Comparison of ENCODE assay signal across 1 cellular context in the genomic region with DNA sequence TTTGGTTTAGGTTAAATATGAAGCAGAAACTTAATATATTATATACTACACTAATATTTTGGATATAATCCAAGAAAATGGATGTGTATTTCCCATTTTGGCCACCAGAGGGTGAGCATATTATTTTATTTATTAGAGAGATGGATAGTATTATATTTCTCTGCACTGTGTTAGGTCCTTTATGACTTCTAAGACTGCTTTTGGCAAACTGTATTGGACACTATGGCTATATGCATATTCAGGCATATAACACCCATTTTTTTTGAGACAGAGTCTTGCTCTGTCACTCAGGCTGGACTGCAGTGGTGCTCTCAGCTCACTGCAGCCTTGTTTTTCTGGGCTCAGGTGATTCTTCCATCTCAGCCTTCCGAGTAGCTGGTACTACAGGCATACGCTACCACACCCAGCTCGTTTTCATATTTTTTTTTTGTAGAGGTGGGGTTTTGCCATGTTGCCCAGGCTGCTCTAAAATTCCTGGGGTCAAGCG.
TF ChIP-seq lines count a peak whose summit lies in the region.

No MANE protein-coding gene starts in this region.

TF ChIP-seq in HCT116, 20 proteins besides CTCF, POLR2A, EP300 and RAD21:
- TF ChIP-seq JUND (IDR thresholded peaks at IDR 0.05) (no peak), ZFX (IDR thresholded peaks at IDR 0.05) (no peak)
- TF ChIP-seq, protein P1, sequence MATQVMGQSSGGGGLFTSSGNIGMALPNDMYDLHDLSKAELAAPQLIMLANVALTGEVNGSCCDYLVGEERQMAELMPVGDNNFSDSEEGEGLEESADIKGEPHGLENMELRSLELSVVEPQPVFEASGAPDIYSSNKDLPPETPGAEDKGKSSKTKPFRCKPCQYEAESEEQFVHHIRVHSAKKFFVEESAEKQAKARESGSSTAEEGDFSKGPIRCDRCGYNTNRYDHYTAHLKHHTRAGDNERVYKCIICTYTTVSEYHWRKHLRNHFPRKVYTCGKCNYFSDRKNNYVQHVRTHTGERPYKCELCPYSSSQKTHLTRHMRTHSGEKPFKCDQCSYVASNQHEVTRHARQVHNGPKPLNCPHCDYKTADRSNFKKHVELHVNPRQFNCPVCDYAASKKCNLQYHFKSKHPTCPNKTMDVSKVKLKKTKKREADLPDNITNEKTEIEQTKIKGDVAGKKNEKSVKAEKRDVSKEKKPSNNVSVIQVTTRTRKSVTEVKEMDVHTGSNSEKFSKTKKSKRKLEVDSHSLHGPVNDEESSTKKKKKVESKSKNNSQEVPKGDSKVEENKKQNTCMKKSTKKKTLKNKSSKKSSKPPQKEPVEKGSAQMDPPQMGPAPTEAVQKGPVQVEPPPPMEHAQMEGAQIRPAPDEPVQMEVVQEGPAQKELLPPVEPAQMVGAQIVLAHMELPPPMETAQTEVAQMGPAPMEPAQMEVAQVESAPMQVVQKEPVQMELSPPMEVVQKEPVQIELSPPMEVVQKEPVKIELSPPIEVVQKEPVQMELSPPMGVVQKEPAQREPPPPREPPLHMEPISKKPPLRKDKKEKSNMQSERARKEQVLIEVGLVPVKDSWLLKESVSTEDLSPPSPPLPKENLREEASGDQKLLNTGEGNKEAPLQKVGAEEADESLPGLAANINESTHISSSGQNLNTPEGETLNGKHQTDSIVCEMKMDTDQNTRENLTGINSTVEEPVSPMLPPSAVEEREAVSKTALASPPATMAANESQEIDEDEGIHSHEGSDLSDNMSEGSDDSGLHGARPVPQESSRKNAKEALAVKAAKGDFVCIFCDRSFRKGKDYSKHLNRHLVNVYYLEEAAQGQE (IDR thresholded peaks at IDR 0.05; ENCODE audit: low read depth) = no peak
